ENCODE assay signal across 9 cellular contexts in the genomic region with DNA sequence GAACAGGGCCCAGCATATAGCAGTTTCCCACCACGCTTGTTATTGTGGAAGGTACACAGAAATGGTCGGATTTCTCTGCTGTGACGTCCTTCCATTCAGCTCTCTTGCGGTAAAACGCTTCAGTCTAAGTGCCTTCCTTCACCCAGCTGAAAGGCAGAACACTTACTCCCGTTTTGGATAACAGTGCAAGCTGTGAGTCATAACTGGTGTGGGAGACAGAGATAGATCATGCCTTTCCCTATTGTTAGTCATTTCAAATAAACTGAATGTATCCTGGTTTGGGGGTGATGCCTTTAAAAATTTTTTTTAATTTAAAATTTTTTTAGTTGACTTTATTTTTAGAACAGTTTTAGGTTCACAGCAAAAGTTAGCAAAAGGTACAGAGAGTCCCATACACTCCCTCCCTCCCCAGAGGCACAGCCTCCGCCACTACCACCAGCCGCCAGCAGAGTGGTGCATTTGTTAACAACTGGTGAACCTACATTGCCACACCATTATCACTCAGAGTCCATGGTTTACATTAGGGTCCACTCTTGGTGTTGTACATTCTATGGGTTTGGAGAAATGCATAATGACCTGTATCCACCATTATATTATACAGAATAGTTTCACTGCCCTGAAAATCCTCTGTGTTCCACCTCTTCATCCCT.
DNase-seq lines count a peak whose midpoint lies in the region; FAIRE-seq and TF ChIP-seq lines count a peak whose summit lies in the region.
"Had no signal": no experiment of that assay in that cellular context is flagged by ENCODE, and none has a peak within 500 bp of the region (broad histone marks: within the 10 kb centered on the region; RNA-seq: fewer than 3 reads in every experiment).

No MANE protein-coding gene starts in this region.

- no peak for TF ChIP-seq EP300 in neural cell (conservative IDR thresholded peaks at IDR 0.05; ENCODE audit: poor library complexity, severe bottlenecking)

- H4K20me1 ChIP-seq in neural cell (ENCODE audit: insufficient read depth), result no peaks in the 10 kb centered on the region

- no peak for FAIRE-seq in bronchial epithelial cell (lab: Jason Lieb, UNC)
- no peak for FAIRE-seq in frontal cortex (lab: Jason Lieb, UNC)

- H3K27me3 ChIP-seq in MG63 (no peaks in the 10 kb centered on the region), bronchial epithelial cell (ENCODE audit: control insufficient read depth, insufficient read depth, low read length) (no peaks in the 10 kb centered on the region), neural cell (ENCODE audit: insufficient read depth, low read depth, low read length) (no peaks in the 10 kb centered on the region)

- no peak overlapping the region for H3K27ac ChIP-seq in neural cell (ENCODE audit: low read length)
- H3K27ac ChIP-seq: PC-9 had no signal

- no peak overlapping the region for H3K9ac ChIP-seq in neural cell (ENCODE audit: low read length)

- H3K9me2 ChIP-seq in neural cell (ENCODE audit: insufficient read depth, low read length), result no peaks in the 10 kb centered on the region

- H3F3A ChIP-seq in neural cell (ENCODE audit: insufficient read depth, low read length, poor library complexity, severe bottlenecking), result no peaks in the 10 kb centered on the region

- H3K4me3 ChIP-seq in MG63 (no peak overlapping the region), bronchial epithelial cell (ENCODE audit: low read depth, low read length) (no peak overlapping the region), neural cell (ENCODE audit: low read length) (no peak overlapping the region)
- H3K4me3 ChIP-seq: PC-9 had no signal

- no peak overlapping the region for H2AFZ ChIP-seq in neural cell (ENCODE audit: low read depth, low read length)
- H2AFZ ChIP-seq: PC-9 had no signal

- DNase-seq in GM03348 (ENCODE audit: low spot score) (peak; percentile 74), MG63 (peak; percentile 40), bronchial epithelial cell (ENCODE audit: low read depth) (peak; percentile 43), NCI-H2029 (lab: John Stamatoyannopoulos, UW) (no peak), frontal cortex (ENCODE audit: low spot score in 2 of 2) (no peak), HuH-7.5 (ENCODE audit: low spot score) (no peak)
- DNase-seq in NK-92 treated with Interleukin-12 subunit alpha and Interleukin-12 subunit beta, amount 100 ng/mL, for 24 hours (lab: John Stamatoyannopoulos, UW), result no peak
- DNase-seq: PC-9 had no signal

- peaks cover 3% of the 10 kb centered on the region; the same call in 1 of the 2 replicates for H3K9me3 ChIP-seq in MG63
- peaks cover 10% of the 10 kb centered on the region for H3K9me3 ChIP-seq in neural cell (ENCODE audit: low read length)

- H3K79me2 ChIP-seq in neural cell (replicated peaks; ENCODE audit: insufficient read depth, low read length), result no peaks in the 10 kb centered on the region

- no peak overlapping the region for H3K4me2 ChIP-seq in neural cell (ENCODE audit: low read length)
- H3K4me2 ChIP-seq: PC-9 had no signal

- H3K36me3 ChIP-seq in MG63 (no peaks in the 10 kb centered on the region), bronchial epithelial cell (ENCODE audit: control insufficient read depth, insufficient read depth, low read length) (no peaks in the 10 kb centered on the region), neural cell (ENCODE audit: insufficient read depth, low read length) (no peaks in the 10 kb centered on the region)

- no peak for TF ChIP-seq RAD21 in neural cell (conservative IDR thresholded peaks at IDR 0.05)

- TF ChIP-seq CTCF in bronchial epithelial cell (IDR thresholded peaks at IDR 0.05; ENCODE audit: insufficient read depth, low read length, severe bottlenecking) (no peak), neural cell (IDR thresholded peaks at IDR 0.05; ENCODE audit: poor library complexity, severe bottlenecking) (no peak)

TF ChIP-seq in neural cell, 6 proteins besides CTCF, POLR2A, EP300 and RAD21:
- TF ChIP-seq POLR2AphosphoS5 (IDR thresholded peaks at IDR 0.05) (peak; percentile 28), EZH2 (IDR thresholded peaks at IDR 0.05; ENCODE audit: borderline replicate concordance, insufficient read depth, low read length, poor library complexity, severe bottlenecking) (no peak)
- TF ChIP-seq, protein P1, sequence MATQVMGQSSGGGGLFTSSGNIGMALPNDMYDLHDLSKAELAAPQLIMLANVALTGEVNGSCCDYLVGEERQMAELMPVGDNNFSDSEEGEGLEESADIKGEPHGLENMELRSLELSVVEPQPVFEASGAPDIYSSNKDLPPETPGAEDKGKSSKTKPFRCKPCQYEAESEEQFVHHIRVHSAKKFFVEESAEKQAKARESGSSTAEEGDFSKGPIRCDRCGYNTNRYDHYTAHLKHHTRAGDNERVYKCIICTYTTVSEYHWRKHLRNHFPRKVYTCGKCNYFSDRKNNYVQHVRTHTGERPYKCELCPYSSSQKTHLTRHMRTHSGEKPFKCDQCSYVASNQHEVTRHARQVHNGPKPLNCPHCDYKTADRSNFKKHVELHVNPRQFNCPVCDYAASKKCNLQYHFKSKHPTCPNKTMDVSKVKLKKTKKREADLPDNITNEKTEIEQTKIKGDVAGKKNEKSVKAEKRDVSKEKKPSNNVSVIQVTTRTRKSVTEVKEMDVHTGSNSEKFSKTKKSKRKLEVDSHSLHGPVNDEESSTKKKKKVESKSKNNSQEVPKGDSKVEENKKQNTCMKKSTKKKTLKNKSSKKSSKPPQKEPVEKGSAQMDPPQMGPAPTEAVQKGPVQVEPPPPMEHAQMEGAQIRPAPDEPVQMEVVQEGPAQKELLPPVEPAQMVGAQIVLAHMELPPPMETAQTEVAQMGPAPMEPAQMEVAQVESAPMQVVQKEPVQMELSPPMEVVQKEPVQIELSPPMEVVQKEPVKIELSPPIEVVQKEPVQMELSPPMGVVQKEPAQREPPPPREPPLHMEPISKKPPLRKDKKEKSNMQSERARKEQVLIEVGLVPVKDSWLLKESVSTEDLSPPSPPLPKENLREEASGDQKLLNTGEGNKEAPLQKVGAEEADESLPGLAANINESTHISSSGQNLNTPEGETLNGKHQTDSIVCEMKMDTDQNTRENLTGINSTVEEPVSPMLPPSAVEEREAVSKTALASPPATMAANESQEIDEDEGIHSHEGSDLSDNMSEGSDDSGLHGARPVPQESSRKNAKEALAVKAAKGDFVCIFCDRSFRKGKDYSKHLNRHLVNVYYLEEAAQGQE (IDR thresholded peaks at IDR 0.05; ENCODE audit: borderline replicate concordance), result no peak

Comparison
In these comparisons a context has a peak if more than half of its experiments do, and no peak if none do; other contexts are left out.
1. DNase-seq: peak in GM03348 (single experiment), MG63 (single experiment) and bronchial epithelial cell (single experiment); none in NCI-H2029 (single experiment), frontal cortex (0 of 2), NK-92 treated with Interleukin-12 subunit alpha and Interleukin-12 subunit beta, amount 100 ng/mL, for 24 hours (single experiment) and HuH-7.5 (single experiment).